ENCODE assay signal across 28 cellular contexts in genomic region chr11:133467686-133468085, GRCh38.
"Had no signal": no experiment of that assay in that cellular context is flagged by ENCODE, and none has a peak within 500 bp of the region (broad histone marks: within the 10 kb centered on the region; RNA-seq: fewer than 3 reads in every experiment).

No MANE protein-coding gene starts in this region.

- H3K4me3 ChIP-seq: adrenal gland, body of pancreas, esophagus muscularis mucosa, gastrocnemius medialis had no signal

- ATAC-seq: activated CD4-positive, alpha-beta T cell treated with anti-CD3 and anti-CD28 coated beads for 36 hours; activated CD8-positive, alpha-beta memory T cell treated with anti-CD3 and anti-CD28 coated beads, Interleukin-2, amount 10 ng/mL, durations not matched to agents 7 days and 5 days; activated CD8-positive, alpha-beta T cell treated with anti-CD3 and anti-CD28 coated beads, Interleukin-2, amount 10 ng/mL, durations not matched to agents 7 days and 5 days; activated naive CD8-positive, alpha-beta T cell treated with anti-CD3 and anti-CD28 coated beads, Interleukin-2, amount 50 U/mL, for 24 hours; body of pancreas; effector memory CD8-positive, alpha-beta T cell; foreskin keratinocyte; gastrocnemius medialis had no signal

- DNase-seq: activated CD4-positive, alpha-beta memory T cell treated with anti-CD3 and anti-CD28 coated beads for 36 hours; activated CD4-positive, alpha-beta T cell treated with anti-CD3 and anti-CD28 coated beads for 36 hours; activated CD4-positive, alpha-beta T cell treated with anti-CD3 and anti-CD28 coated beads, Interleukin-2, amount 10 ng/mL, durations not matched to agents 24 days and 14 days; activated CD4-positive, CD25-positive, alpha-beta regulatory T cell; activated CD4-positive, CD25-positive, alpha-beta regulatory T cell treated with anti-CD3 and anti-CD28 coated beads, Interleukin-2, amount 50 U/mL, for 72 hours; activated CD8-positive, alpha-beta memory T cell treated with anti-CD3 and anti-CD28 coated beads, Interleukin-2, amount 10 ng/mL, durations not matched to agents 7 days and 5 days; activated CD8-positive, alpha-beta memory T cell treated with anti-CD3 and anti-CD28 coated beads, Interleukin-2, amount 50 U/mL, for 4 hours; activated CD8-positive, alpha-beta T cell treated with anti-CD3 and anti-CD28 coated beads, Interleukin-2, amount 10 ng/mL, durations not matched to agents 7 days and 5 days; activated gamma-delta T cell; activated naive CD4-positive, alpha-beta T cell treated with Interleukin-2 at 50 U/mL for 16 hours; activated naive CD8-positive, alpha-beta T cell treated with anti-CD3 and anti-CD28 coated beads for 36 hours; activated naive CD8-positive, alpha-beta T cell treated with anti-CD3 and anti-CD28 coated beads, Interleukin-2, amount 50 U/mL, for 24 hours; activated T-cell treated with anti-CD3 and anti-CD28 coated beads, Interleukin-2, amount 50 U/mL, for 1 hour; activated T-cell treated with anti-CD3 and anti-CD28 coated beads, Interleukin-2, amount 50 U/mL, for 48 hours; adrenal gland; amygdala; aorta; body of pancreas; caudate nucleus; cortex of kidney; dermis blood vessel endothelial cell; effector CD4-positive, alpha-beta T cell; effector memory CD8-positive, alpha-beta T cell; erythroblast; foreskin keratinocyte; gastrocnemius medialis; T-helper 2 cell had no signal

- H3K36me3 ChIP-seq: adrenal gland, esophagus muscularis mucosa, gastrocnemius medialis had no signal

- H3K9me3 ChIP-seq: adrenal gland, body of pancreas, esophagus muscularis mucosa, gastrocnemius medialis had no signal

- H3K27ac ChIP-seq: adrenal gland, body of pancreas, esophagus muscularis mucosa, foreskin keratinocyte, gastrocnemius medialis had no signal

- H3K4me1 ChIP-seq: adrenal gland, body of pancreas, esophagus muscularis mucosa, foreskin keratinocyte, gastrocnemius medialis had no signal

- H3K27me3 ChIP-seq: adrenal gland, body of pancreas, esophagus muscularis mucosa, foreskin keratinocyte, gastrocnemius medialis had no signal
